ENCODE assay signal across 25 cellular contexts in genomic region chr11:2961080-2961479, GRCh38. TPM values are rescaled to one million over a fixed set of nuclear protein-coding genes. Genes with fewer than 3 reads are reported as not detected.
DNase-seq lines count a peak whose midpoint lies in the region; ATAC-seq and TF ChIP-seq lines count a peak whose summit lies in the region.
"Had no signal": no experiment of that assay in that cellular context is flagged by ENCODE, and none has a peak within 500 bp of the region (broad histone marks: within the 10 kb centered on the region; RNA-seq: fewer than 3 reads in every experiment).

No MANE protein-coding gene starts in this region.

- no peak overlapping the region for H2BK120ac ChIP-seq in H9 (ENCODE audit: low read depth, low read length, poor library complexity, severe bottlenecking)

- no peak overlapping the region for H3K14ac ChIP-seq in H9 (ENCODE audit: insufficient read depth, low read length)

- no peak overlapping the region for H2BK15ac ChIP-seq in H9 (ENCODE audit: low read depth, low read length)

- no peak overlapping the region for H3K9ac ChIP-seq in H9 (ENCODE audit: extremely low read depth, insufficient read length, low read length)
- H3K9ac ChIP-seq: GM23248 had no signal

- H3K9me3 Mint-ChIP-seq in H9 = no peaks in the 10 kb centered on the region
- no peaks in the 10 kb centered on the region for H3K9me3 Mint-ChIP-seq in activated T-helper 2 cell treated with anti-CD3 and anti-CD28 coated beads, Interferon-gamma antibody, Interleukin-2, Interleukin-4, amounts not matched to agents 10 μg/mL and 5 μg/mL and 100 μg/mL, durations not matched to agents 14 hours and 24 hours and 36 hours
- H3K9me3 Mint-ChIP-seq in stimulated activated memory B cell treated with anti-CD40 and anti-IgM and Interleukin-4, amounts not matched to agents 10 μg/mL and 1 μg/mL and 100 μg/mL, for 72 hours = no peaks in the 10 kb centered on the region
- H3K9me3 Mint-ChIP-seq: activated CD4-positive, alpha-beta T cell treated with anti-CD3 and anti-CD28 coated beads, Interleukin-2, amount 10 ng/mL, durations not matched to agents 7 days and 5 days had no signal

- H3K36me3 Mint-ChIP-seq in H9 (ENCODE audit: insufficient read depth in 1 of 3, low read depth in 3 of 3) = peaks cover 58 to 94% (median 82%) of the 10 kb centered on the region in 3 experiments
- H3K36me3 Mint-ChIP-seq in activated T-helper 2 cell treated with anti-CD3 and anti-CD28 coated beads, Interferon-gamma antibody, Interleukin-2, Interleukin-4, amounts not matched to agents 10 μg/mL and 5 μg/mL and 100 μg/mL, durations not matched to agents 14 hours and 24 hours and 36 hours (ENCODE audit: low read depth) = peaks cover 93% of the 10 kb centered on the region
- H3K36me3 Mint-ChIP-seq in stimulated activated memory B cell treated with anti-CD40 and anti-IgM and Interleukin-4, amounts not matched to agents 10 μg/mL and 1 μg/mL and 100 μg/mL, for 72 hours = peaks cover 83% of the 10 kb centered on the region

- H3K9me3 ChIP-seq in cardiac muscle cell (ENCODE audit: low read depth) (no peaks in the 10 kb centered on the region), heart right ventricle (no peaks in the 10 kb centered on the region), H9 (ENCODE audit: control insufficient read depth, low read depth, low read length) (no peaks in the 10 kb centered on the region)
- H3K9me3 ChIP-seq: body of pancreas, esophagus squamous epithelium, gastrocnemius medialis had no signal

- H3K18ac ChIP-seq in H9 (ENCODE audit: insufficient read length, low read depth, low read length) = no peak overlapping the region

- H3K23me2 ChIP-seq in H9 (ENCODE audit: insufficient read length, low read depth, low read length, poor library complexity, severe bottlenecking) = no peaks in the 10 kb centered on the region

- H3K27ac ChIP-seq in cardiac muscle cell (peak overlapping the region; percentile 80), heart right ventricle (no peak overlapping the region), H9 (ENCODE audit: insufficient read length, low read depth, low read length) (no peak overlapping the region)
- H3K27ac ChIP-seq: body of pancreas, esophagus squamous epithelium, gastrocnemius medialis, GM23248 had no signal

- ATAC-seq in heart right ventricle = no peak
- ATAC-seq in stimulated activated memory B cell treated with anti-CD40 and anti-IgM and Interleukin-4, amounts not matched to agents 10 μg/mL and 1 μg/mL and 100 μg/mL, for 72 hours = no peak
- ATAC-seq in left ventricle myocardium superior = no peak
- no peak for ATAC-seq in GM18861 (IDR thresholded peaks at IDR 0.05; ENCODE audit: unreplicated experiment)
- ATAC-seq: body of pancreas, gastrocnemius medialis had no signal

- H3K36me3 ChIP-seq in cardiac muscle cell = peaks cover 54% of the 10 kb centered on the region
- peaks cover 0 to 100% (median 62%) of the 10 kb centered on the region in 9 donors for H3K36me3 ChIP-seq in heart right ventricle

- no peak overlapping the region for H3K4me3 Mint-ChIP-seq in H9
- H3K4me3 Mint-ChIP-seq in activated T-helper 2 cell treated with anti-CD3 and anti-CD28 coated beads, Interferon-gamma antibody, Interleukin-2, Interleukin-4, amounts not matched to agents 10 μg/mL and 5 μg/mL and 100 μg/mL, durations not matched to agents 14 hours and 24 hours and 36 hours (ENCODE audit: low read depth) = no peak overlapping the region
- H3K4me3 Mint-ChIP-seq in stimulated activated memory B cell treated with anti-CD40 and anti-IgM and Interleukin-4, amounts not matched to agents 10 μg/mL and 1 μg/mL and 100 μg/mL, for 72 hours = no peak overlapping the region
- H3K4me3 Mint-ChIP-seq: activated CD4-positive, alpha-beta T cell treated with anti-CD3 and anti-CD28 coated beads, Interleukin-2, amount 10 ng/mL, durations not matched to agents 7 days and 5 days had no signal

- no peak overlapping the region for H3K4me2 ChIP-seq in H9 (ENCODE audit: insufficient read depth, insufficient read length, low read length)

- no peak for TF ChIP-seq CTCF in cardiac muscle cell (IDR thresholded peaks at IDR 0.05; ENCODE audit: low read depth, low read length)
- TF ChIP-seq CTCF in heart right ventricle (IDR thresholded peaks at IDR 0.05) = no peak
- no peak for TF ChIP-seq CTCF in H9 (conservative IDR thresholded peaks at IDR 0.05)

- H3K4me1 Mint-ChIP-seq in H9 = peaks cover 31 to 33% of the 10 kb centered on the region in 2 experiments
- peaks cover 21% of the 10 kb centered on the region for H3K4me1 Mint-ChIP-seq in activated T-helper 2 cell treated with anti-CD3 and anti-CD28 coated beads, Interferon-gamma antibody, Interleukin-2, Interleukin-4, amounts not matched to agents 10 μg/mL and 5 μg/mL and 100 μg/mL, durations not matched to agents 14 hours and 24 hours and 36 hours (ENCODE audit: low read depth)
- peaks cover 24% of the 10 kb centered on the region for H3K4me1 Mint-ChIP-seq in stimulated activated memory B cell treated with anti-CD40 and anti-IgM and Interleukin-4, amounts not matched to agents 10 μg/mL and 1 μg/mL and 100 μg/mL, for 72 hours

- H2AK5ac ChIP-seq in H9 (ENCODE audit: insufficient read length, low read length) = no peak overlapping the region

- H4K8ac ChIP-seq in H9 (replicated peaks; ENCODE audit: insufficient read length, low read depth, low read length) = no peak overlapping the region

- no peak overlapping the region for H3K23ac ChIP-seq in H9 (ENCODE audit: insufficient read length, low read depth, low read length)

- H2BK5ac ChIP-seq in H9 (ENCODE audit: insufficient read length, low read length) = no peak overlapping the region

- H2AFZ ChIP-seq in H9 (ENCODE audit: low read length) = no peak overlapping the region
- H2AFZ ChIP-seq: GM23248 had no signal

- no peaks in the 10 kb centered on the region for H3K79me1 ChIP-seq in H9 (ENCODE audit: insufficient read depth, low read depth, low read length, poor library complexity, severe bottlenecking)

- H3K79me2 ChIP-seq in H9 (ENCODE audit: insufficient read depth, low read length) = peaks cover under 1% of the 10 kb centered on the region

- DNase-seq in cardiac muscle cell (ENCODE audit: low read depth in 1 of 2, low spot score in 1 of 2) (no peak), heart right ventricle (no peak), H9 (no peak), left ventricle myocardium superior (no peak)
- no peak for DNase-seq in activated T-helper 2 cell treated with anti-CD3 and anti-CD28 coated beads, Interferon-gamma antibody, Interleukin-2, Interleukin-4, amounts not matched to agents 10 μg/mL and 5 μg/mL and 100 μg/mL, durations not matched to agents 14 hours and 24 hours and 36 hours (ENCODE audit: low spot score)
- DNase-seq: activated CD4-positive, alpha-beta T cell treated with anti-CD3 and anti-CD28 coated beads, Interleukin-2, amount 10 ng/mL, durations not matched to agents 7 days and 5 days; body of pancreas; COR-L47; DMS79; effector memory CD4-positive, alpha-beta T cell; esophagus squamous epithelium; gastrocnemius medialis; GM23248; Kasumi-1; kidney; NCI-H1092 treated with DMSO at 0.1 percent for 48 hours; NCI-H2029; NCI-H345; NCI-H82; nucleus accumbens; small intestine; stimulated activated naive CD4-positive, alpha-beta T cell had no signal

- H2BK20ac ChIP-seq in H9 (ENCODE audit: low read depth, low read length, poor library complexity, severe bottlenecking) = no peak overlapping the region

- 72 to 73% methylated on average over 5 of the region's 5 CpGs for WGBS in heart right ventricle, 2 donors
- WGBS in H9 (ENCODE audit: extremely low coverage, insufficient read length, low lambda C conversion rate) = no CpG with 5 or more reads among the region's 5 CpGs

- H3K56ac ChIP-seq in H9 (ENCODE audit: insufficient read length, low read depth, low read length) = no peak overlapping the region

- peak overlapping the region; percentile 6 to 91 (median 80); a peak in 4 of 7 replicates for H3K27ac Mint-ChIP-seq in H9
- H3K27ac Mint-ChIP-seq in activated T-helper 2 cell treated with anti-CD3 and anti-CD28 coated beads, Interferon-gamma antibody, Interleukin-2, Interleukin-4, amounts not matched to agents 10 μg/mL and 5 μg/mL and 100 μg/mL, durations not matched to agents 14 hours and 24 hours and 36 hours = peak overlapping the region; percentile 59
- peak overlapping the region; percentile 53 for H3K27ac Mint-ChIP-seq in stimulated activated memory B cell treated with anti-CD40 and anti-IgM and Interleukin-4, amounts not matched to agents 10 μg/mL and 1 μg/mL and 100 μg/mL, for 72 hours
- H3K27ac Mint-ChIP-seq: activated CD4-positive, alpha-beta T cell treated with anti-CD3 and anti-CD28 coated beads, Interleukin-2, amount 10 ng/mL, durations not matched to agents 7 days and 5 days had no signal

- H4K91ac ChIP-seq in H9 (ENCODE audit: insufficient read length, low read depth, low read length) = no peak overlapping the region

- H3K4ac ChIP-seq in H9 (ENCODE audit: low read depth, low read length) = no peak overlapping the region

- H3K27me3 ChIP-seq in cardiac muscle cell (no peaks in the 10 kb centered on the region), heart right ventricle (no peaks in the 10 kb centered on the region), H9 (ENCODE audit: insufficient read depth, low read length) (no peaks in the 10 kb centered on the region)
- H3K27me3 ChIP-seq: body of pancreas, esophagus squamous epithelium, gastrocnemius medialis had no signal

- H3K27me3 Mint-ChIP-seq in H9 (ENCODE audit: low read depth) = no peaks in the 10 kb centered on the region
- H3K27me3 Mint-ChIP-seq in activated T-helper 2 cell treated with anti-CD3 and anti-CD28 coated beads, Interferon-gamma antibody, Interleukin-2, Interleukin-4, amounts not matched to agents 10 μg/mL and 5 μg/mL and 100 μg/mL, durations not matched to agents 14 hours and 24 hours and 36 hours (ENCODE audit: low read depth) = no peaks in the 10 kb centered on the region
- no peaks in the 10 kb centered on the region for H3K27me3 Mint-ChIP-seq in stimulated activated memory B cell treated with anti-CD40 and anti-IgM and Interleukin-4, amounts not matched to agents 10 μg/mL and 1 μg/mL and 100 μg/mL, for 72 hours
- H3K27me3 Mint-ChIP-seq: activated CD4-positive, alpha-beta T cell treated with anti-CD3 and anti-CD28 coated beads, Interleukin-2, amount 10 ng/mL, durations not matched to agents 7 days and 5 days had no signal

- H2BK12ac ChIP-seq in H9 (ENCODE audit: insufficient read length, low read depth, low read length) = no peak overlapping the region

- intact Hi-C loops in heart right ventricle (cut with DNase I) = no loop called here
- intact Hi-C loops in activated T-helper 2 cell treated with anti-CD3 and anti-CD28 coated beads, Interferon-gamma antibody, Interleukin-2, Interleukin-4, amounts not matched to agents 10 μg/mL and 5 μg/mL and 100 μg/mL, durations not matched to agents 14 hours and 24 hours and 36 hours (cut with micrococcal nuclease) = no loop called here
- intact Hi-C loops in left ventricle myocardium superior (cut with micrococcal nuclease) = no loop called here

- H3K4me1 ChIP-seq in cardiac muscle cell (ENCODE audit: low read depth) (peaks cover 20% of the 10 kb centered on the region), heart right ventricle (peaks cover 0 to 24% (median 11%) of the 10 kb centered on the region in 9 donors), H9 (ENCODE audit: insufficient read depth, low read length) (peaks cover 4% of the 10 kb centered on the region; the same call in 1 of the 2 replicates)
- H3K4me1 ChIP-seq: body of pancreas, gastrocnemius medialis had no signal

- H3T11ph ChIP-seq in H9 (ENCODE audit: low read length) = no peak overlapping the region

- H4K5ac ChIP-seq in H9 (ENCODE audit: insufficient read length, low read depth, low read length) = no peak overlapping the region

- H3K4me3 ChIP-seq in cardiac muscle cell (no peak overlapping the region), heart right ventricle (no peak overlapping the region)
- H3K4me3 ChIP-seq: body of pancreas, esophagus squamous epithelium, gastrocnemius medialis, GM23248, lung had no signal

- H4K20me1 ChIP-seq in H9 (ENCODE audit: control insufficient read depth, insufficient read depth, insufficient read length) = no peaks in the 10 kb centered on the region

RNA-seq across cellular contexts. Expression of gene NAP1L4, which starts 31.0 kb away (rescaled TPM):
- total RNA-seq in cardiac muscle cell = 132 and 150 TPM in 2 replicates
- 250 and 254 TPM in 2 replicates for polyA plus RNA-seq in cardiac muscle cell
- total RNA-seq in heart right ventricle = 100 to 1,000 TPM; 167 to 233 (median 191) TPM
- 100 to 1,000 TPM in 1 of 2 donors, 10 to 100 TPM in 1; 98.5 to 102 TPM for polyA plus RNA-seq in heart right ventricle
- total RNA-seq in H9 (2021) = 212 and 217 TPM in 2 replicates
- total RNA-seq in activated T-helper 2 cell treated with anti-CD3 and anti-CD28 coated beads, Interferon-gamma antibody, Interleukin-2, Interleukin-4, amounts not matched to agents 10 μg/mL and 5 μg/mL and 100 μg/mL, durations not matched to agents 14 hours and 24 hours and 36 hours = 267 and 286 TPM in 2 replicates
- 173 TPM for total RNA-seq in left ventricle myocardium superior

RNA-seq across cellular contexts. Expression of gene PHLDA2, which starts 31.9 kb away (rescaled TPM):
- total RNA-seq in cardiac muscle cell (1.1 TPM in 1 of 2 replicates, not detected in the other), heart right ventricle (1 to 10 TPM in 3 of 10 donors, under 1 TPM in 6, not detected in 1; 0.39 to 2.8 (median 0.80) TPM), H9 (2021) (41.5 and 42.8 TPM in 2 replicates), left ventricle myocardium superior (0.99 TPM)
- polyA plus RNA-seq in cardiac muscle cell (0.73 and 3.8 TPM in 2 replicates), heart right ventricle (10 to 100 TPM in 1 of 2 donors, 1 to 10 TPM in 1; 1.6 to 14.2 TPM)
- total RNA-seq in activated T-helper 2 cell treated with anti-CD3 and anti-CD28 coated beads, Interferon-gamma antibody, Interleukin-2, Interleukin-4, amounts not matched to agents 10 μg/mL and 5 μg/mL and 100 μg/mL, durations not matched to agents 14 hours and 24 hours and 36 hours = 34.5 and 34.7 TPM in 2 replicates
